8 cellular contexts compared by ENCODE assay signal in genomic region chr2:205885492-205886099, GRCh38.
DNase-seq lines count a peak whose midpoint lies in the region; ATAC-seq and TF ChIP-seq lines count a peak whose summit lies in the region.

No MANE protein-coding gene starts in this region.

- in situ Hi-C loops in Panc1 (cut with HindIII; ENCODE audit: low pct_unique_long_range_greater_than_20kb, low sequenced_read_pairs), result no loop called here

- H3K9ac ChIP-seq in neuronal stem cell (ENCODE audit: low read depth, low read length, poor library complexity), result no peak overlapping the region

- H3K4me1 Mint-ChIP-seq in activated T-helper 2 cell treated with anti-CD3 and anti-CD28 coated beads, Interferon-gamma antibody, Interleukin-2, Interleukin-4, amounts not matched to agents 10 μg/mL and 5 μg/mL and 100 μg/mL, durations not matched to agents 14 hours and 24 hours and 36 hours (ENCODE audit: low read depth), result peaks cover 1% of the 10 kb centered on the region

- POLR2A ChIA-PET in GM10248 (lab: Yijun Ruan, JAX) (no interaction called here), Panc1 (lab: Charles Lee) (no interaction called here)

- no peaks in the 10 kb centered on the region for H3K36me3 Mint-ChIP-seq in activated T-helper 2 cell treated with anti-CD3 and anti-CD28 coated beads, Interferon-gamma antibody, Interleukin-2, Interleukin-4, amounts not matched to agents 10 μg/mL and 5 μg/mL and 100 μg/mL, durations not matched to agents 14 hours and 24 hours and 36 hours (ENCODE audit: low read depth)

- H3K4me3 Mint-ChIP-seq in activated T-helper 2 cell treated with anti-CD3 and anti-CD28 coated beads, Interferon-gamma antibody, Interleukin-2, Interleukin-4, amounts not matched to agents 10 μg/mL and 5 μg/mL and 100 μg/mL, durations not matched to agents 14 hours and 24 hours and 36 hours (ENCODE audit: low read depth), result no peak overlapping the region

- H3K23ac ChIP-seq in neuronal stem cell (ENCODE audit: low read depth, low read length, poor library complexity), result no peak overlapping the region

- no peaks in the 10 kb centered on the region for H3K9me3 Mint-ChIP-seq in activated T-helper 2 cell treated with anti-CD3 and anti-CD28 coated beads, Interferon-gamma antibody, Interleukin-2, Interleukin-4, amounts not matched to agents 10 μg/mL and 5 μg/mL and 100 μg/mL, durations not matched to agents 14 hours and 24 hours and 36 hours

- H4K91ac ChIP-seq in neuronal stem cell (ENCODE audit: low read depth, low read length, poor library complexity), result no peak overlapping the region

- H3K36me3 ChIP-seq in Panc1 (ENCODE audit: control insufficient read depth, insufficient read depth, low read length) (no peaks in the 10 kb centered on the region), neuronal stem cell (replicated peaks in 1 of 2; ENCODE audit: control insufficient read depth in 2 of 2, insufficient read depth in 2 of 2, low read length in 2 of 2) (no peaks in the 10 kb centered on the region), thoracic aorta (no peaks in the 10 kb centered on the region)

- intact Hi-C loops in Panc1 (cut with micrococcal nuclease; ENCODE audit: unreplicated experiment), result loop anchor here (2.0 kb wide), 1 partner anchor 119 kb away; no protein-coding TSS in a partner anchor
- intact Hi-C loops in activated T-helper 2 cell treated with anti-CD3 and anti-CD28 coated beads, Interferon-gamma antibody, Interleukin-2, Interleukin-4, amounts not matched to agents 10 μg/mL and 5 μg/mL and 100 μg/mL, durations not matched to agents 14 hours and 24 hours and 36 hours (cut with micrococcal nuclease), result loop anchor here (5.0 to 10.0 kb wide), 2 partner anchors 108 to 1561 kb away; no protein-coding TSS in a partner anchor

- no CpG with 5 or more reads among the region's 23 CpGs for WGBS in neuronal stem cell (ENCODE audit: extremely low coverage in 2 of 2, insufficient read length in 2 of 2, insufficient replicate concordance in 1 of 2), 2 donors

- no peaks in the 10 kb centered on the region for H3K79me1 ChIP-seq in neuronal stem cell (ENCODE audit: low read depth, low read length)

- no peak overlapping the region for H3K27ac Mint-ChIP-seq in activated T-helper 2 cell treated with anti-CD3 and anti-CD28 coated beads, Interferon-gamma antibody, Interleukin-2, Interleukin-4, amounts not matched to agents 10 μg/mL and 5 μg/mL and 100 μg/mL, durations not matched to agents 14 hours and 24 hours and 36 hours

- H3K4me3 ChIP-seq in Panc1 (ENCODE audit: low read depth in 2 of 2, low read length in 2 of 2), result no peak overlapping the region
- H3K4me3 ChIP-seq in neuronal stem cell (ENCODE audit: low read length in 2 of 2), result peak overlapping the region in 1 of 2 donors; percentile 67
- H3K4me3 ChIP-seq in thoracic aorta, result no peak overlapping the region

- TF ChIP-seq CTCF in GM10248 (IDR thresholded peaks at IDR 0.05; ENCODE audit: control extremely low read depth, extremely low read depth, low read depth, missing control alignments) (peak; percentile 95), Panc1 (IDR thresholded peaks at IDR 0.05) (peak; percentile 93), foreskin keratinocyte (conservative IDR thresholded peaks at IDR 0.05) (peak; percentile 98), thoracic aorta (IDR thresholded peaks at IDR 0.05) (peak; percentile 76)

- H3K18ac ChIP-seq in neuronal stem cell (ENCODE audit: low read length), result no peak overlapping the region

- no peak overlapping the region for H3K14ac ChIP-seq in neuronal stem cell (ENCODE audit: low read length)

- H3K27ac ChIP-seq in Panc1 (ENCODE audit: low read length) (no peak overlapping the region), foreskin keratinocyte (no peak overlapping the region), neuronal stem cell (replicated peaks; ENCODE audit: low read length) (no peak overlapping the region), thoracic aorta (no peak overlapping the region)

- H3K27me3 ChIP-seq in Panc1 (ENCODE audit: control insufficient read depth, insufficient read depth, low read length) (no peaks in the 10 kb centered on the region; the same call in 1 of the 2 replicates), foreskin keratinocyte (no peaks in the 10 kb centered on the region), neuronal stem cell (ENCODE audit: control insufficient read depth in 3 of 3, insufficient read depth in 3 of 3, low read depth in 1 of 3, low read length in 3 of 3) (peaks cover 0 to 3% (median 0%) of the 10 kb centered on the region in 3 experiments), thoracic aorta (replicated peaks; ENCODE audit: insufficient read depth) (no peaks in the 10 kb centered on the region)

- no peak overlapping the region for H2BK120ac ChIP-seq in neuronal stem cell (ENCODE audit: low read depth, low read length)

- CTCF ChIA-PET in GM10248 (lab: Yijun Ruan, JAX) (interaction anchor here (0.6 to 5.4 kb wide), 12 partner anchors 8 to 132 kb away, joined by 3 to 51 read pairs (median 5); no protein-coding TSS in a partner anchor), Panc1 (lab: Charles Lee) (interaction anchor here (0.5 to 1.6 kb wide), 3 partner anchors 46 to 110 kb away, joined by 3 to 8 read pairs (median 5); no protein-coding TSS in a partner anchor)

- H3K4me2 ChIP-seq in neuronal stem cell (ENCODE audit: insufficient read depth, low read length, poor library complexity, severe bottlenecking), result no peak overlapping the region

- ATAC-seq in HG02885 (IDR thresholded peaks at IDR 0.05; ENCODE audit: poor library complexity, unreplicated experiment), result peak; percentile 69
- peak; percentile 99 for ATAC-seq in Panc1
- ATAC-seq in foreskin keratinocyte, result peak; percentile 58
- no peak for ATAC-seq in thoracic aorta (ENCODE audit: insufficient number of reproducible peaks, low FRiP score, low read depth)

- no peak overlapping the region for H2BK5ac ChIP-seq in neuronal stem cell (ENCODE audit: low read length)

- H3K9me3 ChIP-seq in Panc1 (ENCODE audit: control insufficient read depth, insufficient read depth, low read depth, low read length), result no peaks in the 10 kb centered on the region
- peaks cover 0 to 3% of the 10 kb centered on the region in 2 donors for H3K9me3 ChIP-seq in neuronal stem cell (replicated peaks in 1 of 2; ENCODE audit: control insufficient read depth in 2 of 2, insufficient read depth in 1 of 2, low read depth in 1 of 2, low read length in 2 of 2)
- no peaks in the 10 kb centered on the region for H3K9me3 ChIP-seq in thoracic aorta

- peaks cover 8% of the 10 kb centered on the region for H3K27me3 Mint-ChIP-seq in activated T-helper 2 cell treated with anti-CD3 and anti-CD28 coated beads, Interferon-gamma antibody, Interleukin-2, Interleukin-4, amounts not matched to agents 10 μg/mL and 5 μg/mL and 100 μg/mL, durations not matched to agents 14 hours and 24 hours and 36 hours (ENCODE audit: low read depth)

- H2BK15ac ChIP-seq in neuronal stem cell (ENCODE audit: low read length), result no peak overlapping the region

- no TSS peak for BruUV-seq in Panc1 (replicated peaks; lab: Mats Ljungman, UMichigan)

- H3K4me1 ChIP-seq in Panc1 (ENCODE audit: control insufficient read depth, insufficient read depth, low read length) (no peaks in the 10 kb centered on the region), foreskin keratinocyte (peaks cover 10% of the 10 kb centered on the region), neuronal stem cell (ENCODE audit: control insufficient read depth in 2 of 2, insufficient read depth in 1 of 2, low read depth in 1 of 2, low read length in 2 of 2) (peaks cover 0 to 2% of the 10 kb centered on the region in 2 donors), thoracic aorta (ENCODE audit: control insufficient read depth in 1 of 2, low read depth in 2 of 2) (peaks cover 4 to 22% of the 10 kb centered on the region in 2 donors)

- H2AK5ac ChIP-seq in neuronal stem cell (ENCODE audit: low read depth, low read length), result no peak overlapping the region

- no peak overlapping the region for H2BK12ac ChIP-seq in neuronal stem cell (ENCODE audit: low read length)

- no peak overlapping the region for H3K4ac ChIP-seq in neuronal stem cell (ENCODE audit: low read length)

- DNase-seq in GM10248 (ENCODE audit: extremely low spot score), result peak; percentile 80
- peak; percentile 30 for DNase-seq in Panc1 (ENCODE audit: low read depth, low spot score)
- peak; percentile 47 for DNase-seq in activated T-helper 2 cell treated with anti-CD3 and anti-CD28 coated beads, Interferon-gamma antibody, Interleukin-2, Interleukin-4, amounts not matched to agents 10 μg/mL and 5 μg/mL and 100 μg/mL, durations not matched to agents 14 hours and 24 hours and 36 hours (ENCODE audit: low spot score)
- DNase-seq in foreskin keratinocyte, result peak; percentile 41 to 60
- DNase-seq in neuronal stem cell (ENCODE audit: low spot score), result peak; percentile 72
- peak; percentile 33 for DNase-seq in thoracic aorta (ENCODE audit: low spot score)
- no peak for DNase-seq in NCI-H2196 treated with DMSO at 0.1 percent for 48 hours (lab: John Stamatoyannopoulos, UW; ENCODE audit: unreplicated experiment)

- H2AFZ ChIP-seq in neuronal stem cell (ENCODE audit: low read length), result no peak overlapping the region

- H4K8ac ChIP-seq in neuronal stem cell (ENCODE audit: low read depth, low read length), result no peak overlapping the region
